Comparison of ENCODE assay signal across 28 cellular contexts in genomic region chr14:28911521-28911920, GRCh38.
"Had no signal": no experiment of that assay in that cellular context is flagged by ENCODE, and none has a peak within 500 bp of the region (broad histone marks: within the 10 kb centered on the region; RNA-seq: fewer than 3 reads in every experiment).

No MANE protein-coding gene starts in this region.

- H3K4me1 ChIP-seq: neural progenitor cell, parathyroid adenoma, psoas muscle, spleen, suprapubic skin, testis, tibial artery, transverse colon, upper lobe of right lung, uterus had no signal

- H3K9ac ChIP-seq: neural progenitor cell, parathyroid adenoma had no signal

- H3K79me2 ChIP-seq: parathyroid adenoma had no signal

- ATAC-seq: natural killer cell; psoas muscle; right cardiac atrium; sciatic nerve; stimulated activated memory B cell treated with anti-CD40 and anti-IgM and Interleukin-4, amounts not matched to agents 10 μg/mL and 1 μg/mL and 100 μg/mL, for 72 hours; stimulated activated naive CD8-positive, alpha-beta T cell treated with anti-CD3 and anti-CD28 coated beads, Interleukin-15, amount 100 ng/mL, for 72 hours; stimulated activated naive CD8-positive, alpha-beta T cell treated with anti-CD3 and anti-CD28 coated beads, Interleukin-15, Interleukin-2, amounts not matched to agents 100 U/mL and 50 U/mL, for 24 hours; upper lobe of right lung had no signal

- H3K27ac ChIP-seq: neural progenitor cell, ovary, parathyroid adenoma, psoas muscle, skin epidermis, spleen, suprapubic skin, testis, tibial artery, transverse colon, upper lobe of right lung, uterus had no signal

- H3K9me3 ChIP-seq: ovary, psoas muscle, suprapubic skin, testis, tibial artery, upper lobe of right lung, uterus had no signal

- DNase-seq: natural killer cell; occipital lobe; ovary; posterior cingulate gyrus; psoas muscle; right cardiac atrium; spleen; stimulated activated CD4-positive, alpha-beta T cell treated with anti-CD3 and anti-CD28 coated beads, Interleukin-12 subunit alpha, Interleukin-12 subunit beta, amount 100 ng/mL, for 4 hours; stimulated activated CD4-positive, alpha-beta T cell treated with anti-CD3 and anti-CD28 coated beads, Interleukin-1b, Interleukin-23, amount 100 ng/mL, for 48 hours; stimulated activated CD4-positive, alpha-beta T cell treated with anti-CD3 and anti-CD28 coated beads, Interleukin-4, amount 100 ng/mL, for 1 hour; stimulated activated CD4-positive, alpha-beta T cell treated with anti-CD3 and anti-CD28 coated beads, Interleukin-4, amount 100 ng/mL, for 4 hours; stimulated activated CD8-positive, alpha-beta memory T cell treated with anti-CD3 and anti-CD28 coated beads, Interleukin-4, amount 100 ng/mL, for 48 hours; stimulated activated naive CD4-positive, alpha-beta T cell; stimulated activated naive CD8-positive, alpha-beta T cell treated with anti-CD3 and anti-CD28 coated beads, Interleukin-15, amount 100 ng/mL, for 72 hours; stimulated activated naive CD8-positive, alpha-beta T cell treated with anti-CD3 and anti-CD28 coated beads, Interleukin-15, Interleukin-2, amounts not matched to agents 100 U/mL and 50 U/mL, for 24 hours; substantia nigra; testis; tibial artery; transverse colon; upper lobe of right lung; uterus had no signal

- H2AFZ ChIP-seq: neural progenitor cell, parathyroid adenoma had no signal

- H3K27me3 ChIP-seq: neural progenitor cell, ovary, spleen, suprapubic skin, testis, tibial artery, transverse colon, upper lobe of right lung, uterus had no signal

- H3K4me3 ChIP-seq: neural progenitor cell, ovary, psoas muscle, skin epidermis, smooth muscle cell, spleen, suprapubic skin, testis, tibial artery, transverse colon, upper lobe of right lung, uterus had no signal

- H3K36me3 ChIP-seq: neural progenitor cell, ovary, spleen, suprapubic skin, tibial artery, transverse colon, upper lobe of right lung, uterus had no signal

- H3K4me2 ChIP-seq: neural progenitor cell, smooth muscle cell had no signal
